1 cellular context compared by ENCODE assay signal in the genomic region with DNA sequence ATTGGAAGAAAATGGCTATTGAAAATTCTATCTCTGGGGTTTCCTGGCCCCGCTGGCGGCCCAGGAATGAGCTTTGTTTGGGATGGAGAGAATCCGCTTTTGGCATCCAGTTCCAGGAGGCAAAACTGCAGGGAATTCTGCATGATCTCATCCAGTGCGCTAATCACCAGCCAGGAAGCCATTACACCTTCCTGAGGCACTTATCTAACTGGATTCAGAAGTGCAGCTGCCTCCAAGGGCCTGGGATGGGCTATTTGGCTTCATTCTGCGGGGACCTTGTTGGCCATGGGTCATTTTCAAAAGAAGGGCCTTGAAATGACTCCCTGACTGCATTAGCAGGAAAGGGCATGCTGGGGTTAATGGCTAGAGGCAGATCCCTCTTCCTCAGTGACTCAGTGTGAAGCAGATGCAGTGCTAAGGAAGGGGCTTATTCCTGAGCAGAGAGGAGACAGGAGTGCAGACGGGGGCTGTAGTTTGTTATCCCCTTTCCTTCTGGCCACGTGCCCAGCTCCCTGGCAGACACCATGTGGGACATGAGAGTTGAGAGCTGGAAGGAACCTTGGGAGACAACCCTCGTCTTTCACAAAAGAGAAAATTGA.
TF ChIP-seq lines count a peak whose summit lies in the region.

No MANE protein-coding gene starts in this region.

TF ChIP-seq in HepG2, 621 proteins besides CTCF, POLR2A, EP300 and RAD21 (continued from another document):
- TF ChIP-seq, protein P1, sequence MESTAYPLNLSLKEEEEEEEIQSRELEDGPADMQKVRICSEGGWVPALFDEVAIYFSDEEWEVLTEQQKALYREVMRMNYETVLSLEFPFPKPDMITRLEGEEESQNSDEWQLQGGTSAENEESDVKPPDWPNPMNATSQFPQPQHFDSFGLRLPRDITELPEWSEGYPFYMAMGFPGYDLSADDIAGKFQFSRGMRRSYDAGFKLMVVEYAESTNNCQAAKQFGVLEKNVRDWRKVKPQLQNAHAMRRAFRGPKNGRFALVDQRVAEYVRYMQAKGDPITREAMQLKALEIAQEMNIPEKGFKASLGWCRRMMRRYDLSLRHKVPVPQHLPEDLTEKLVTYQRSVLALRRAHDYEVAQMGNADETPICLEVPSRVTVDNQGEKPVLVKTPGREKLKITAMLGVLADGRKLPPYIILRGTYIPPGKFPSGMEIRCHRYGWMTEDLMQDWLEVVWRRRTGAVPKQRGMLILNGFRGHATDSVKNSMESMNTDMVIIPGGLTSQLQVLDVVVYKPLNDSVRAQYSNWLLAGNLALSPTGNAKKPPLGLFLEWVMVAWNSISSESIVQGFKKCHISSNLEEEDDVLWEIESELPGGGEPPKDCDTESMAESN (CRISPR knock-in tag; conservative IDR thresholded peaks at IDR 0.05): no peak
- no peak for TF ChIP-seq ATF7 (IDR thresholded peaks at IDR 0.05)
- no peak for TF ChIP-seq ATF7 (CRISPR knock-in tag; IDR thresholded peaks at IDR 0.05)
- TF ChIP-seq, protein P2, sequence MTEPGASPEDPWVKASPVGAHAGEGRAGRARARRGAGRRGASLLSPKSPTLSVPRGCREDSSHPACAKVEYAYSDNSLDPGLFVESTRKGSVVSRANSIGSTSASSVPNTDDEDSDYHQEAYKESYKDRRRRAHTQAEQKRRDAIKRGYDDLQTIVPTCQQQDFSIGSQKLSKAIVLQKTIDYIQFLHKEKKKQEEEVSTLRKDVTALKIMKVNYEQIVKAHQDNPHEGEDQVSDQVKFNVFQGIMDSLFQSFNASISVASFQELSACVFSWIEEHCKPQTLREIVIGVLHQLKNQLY (CRISPR knock-in tag; IDR thresholded peaks at IDR 0.05): no peak
- no peak for TF ChIP-seq MTF1 (CRISPR knock-in tag; IDR thresholded peaks at IDR 0.05)
- no peak for TF ChIP-seq ZNF773 (CRISPR knock-in tag; IDR thresholded peaks at IDR 0.05; ENCODE audit: borderline replicate concordance)
- TF ChIP-seq, protein P3, sequence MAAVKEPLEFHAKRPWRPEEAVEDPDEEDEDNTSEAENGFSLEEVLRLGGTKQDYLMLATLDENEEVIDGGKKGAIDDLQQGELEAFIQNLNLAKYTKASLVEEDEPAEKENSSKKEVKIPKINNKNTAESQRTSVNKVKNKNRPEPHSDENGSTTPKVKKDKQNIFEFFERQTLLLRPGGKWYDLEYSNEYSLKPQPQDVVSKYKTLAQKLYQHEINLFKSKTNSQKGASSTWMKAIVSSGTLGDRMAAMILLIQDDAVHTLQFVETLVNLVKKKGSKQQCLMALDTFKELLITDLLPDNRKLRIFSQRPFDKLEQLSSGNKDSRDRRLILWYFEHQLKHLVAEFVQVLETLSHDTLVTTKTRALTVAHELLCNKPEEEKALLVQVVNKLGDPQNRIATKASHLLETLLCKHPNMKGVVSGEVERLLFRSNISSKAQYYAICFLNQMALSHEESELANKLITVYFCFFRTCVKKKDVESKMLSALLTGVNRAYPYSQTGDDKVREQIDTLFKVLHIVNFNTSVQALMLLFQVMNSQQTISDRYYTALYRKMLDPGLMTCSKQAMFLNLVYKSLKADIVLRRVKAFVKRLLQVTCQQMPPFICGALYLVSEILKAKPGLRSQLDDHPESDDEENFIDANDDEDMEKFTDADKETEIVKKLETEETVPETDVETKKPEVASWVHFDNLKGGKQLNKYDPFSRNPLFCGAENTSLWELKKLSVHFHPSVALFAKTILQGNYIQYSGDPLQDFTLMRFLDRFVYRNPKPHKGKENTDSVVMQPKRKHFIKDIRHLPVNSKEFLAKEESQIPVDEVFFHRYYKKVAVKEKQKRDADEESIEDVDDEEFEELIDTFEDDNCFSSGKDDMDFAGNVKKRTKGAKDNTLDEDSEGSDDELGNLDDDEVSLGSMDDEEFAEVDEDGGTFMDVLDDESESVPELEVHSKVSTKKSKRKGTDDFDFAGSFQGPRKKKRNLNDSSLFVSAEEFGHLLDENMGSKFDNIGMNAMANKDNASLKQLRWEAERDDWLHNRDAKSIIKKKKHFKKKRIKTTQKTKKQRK (IDR thresholded peaks at IDR 0.05; ENCODE audit: low read length): no peak
- TF ChIP-seq ZNF256 (CRISPR knock-in tag; conservative IDR thresholded peaks at IDR 0.05): no peak
- TF ChIP-seq ZNF260 (CRISPR knock-in tag; IDR thresholded peaks at IDR 0.05; ENCODE audit: borderline replicate concordance, low read depth): no peak
- TF ChIP-seq, protein P4, sequence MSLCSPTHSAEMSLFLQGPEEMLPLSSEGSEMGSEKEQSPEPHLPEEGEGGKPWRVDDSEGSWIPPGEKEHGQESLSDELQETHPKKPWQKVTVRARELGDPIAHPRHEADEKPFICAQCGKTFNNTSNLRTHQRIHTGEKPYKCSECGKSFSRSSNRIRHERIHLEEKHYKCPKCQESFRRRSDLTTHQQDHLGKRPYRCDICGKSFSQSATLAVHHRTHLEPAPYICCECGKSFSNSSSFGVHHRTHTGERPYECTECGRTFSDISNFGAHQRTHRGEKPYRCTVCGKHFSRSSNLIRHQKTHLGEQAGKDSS (CRISPR knock-in tag; IDR thresholded peaks at IDR 0.05; ENCODE audit: borderline replicate concordance, low read depth): no peak
- TF ChIP-seq ZBTB7A (CRISPR knock-in tag; IDR thresholded peaks at IDR 0.05): no peak
- TF ChIP-seq, protein P5, sequence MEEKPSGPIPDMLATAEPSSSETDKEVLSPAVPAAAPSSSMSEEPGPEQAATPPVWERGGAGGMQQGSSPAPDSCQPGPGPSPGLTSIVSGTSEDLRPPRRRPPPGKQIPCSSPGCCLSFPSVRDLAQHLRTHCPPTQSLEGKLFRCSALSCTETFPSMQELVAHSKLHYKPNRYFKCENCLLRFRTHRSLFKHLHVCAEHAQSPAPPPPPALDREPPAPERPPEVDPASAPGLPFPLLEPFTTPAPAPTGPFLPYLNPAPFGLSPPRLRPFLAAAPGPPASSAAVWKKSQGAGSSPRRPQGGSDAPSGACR (CRISPR knock-in tag; IDR thresholded peaks at IDR 0.05): no peak
- no peak for TF ChIP-seq KAT2B (IDR thresholded peaks at IDR 0.05; ENCODE audit: borderline replicate concordance, low read depth, low read length)
- no peak for TF ChIP-seq KDM1A (CRISPR knock-in tag; IDR thresholded peaks at IDR 0.05)
- no peak for TF ChIP-seq ZBTB42 (CRISPR knock-in tag; IDR thresholded peaks at IDR 0.05)
- no peak for TF ChIP-seq NONO (IDR thresholded peaks at IDR 0.05)
- TF ChIP-seq NONO (CRISPR knock-in tag; conservative IDR thresholded peaks at IDR 0.05): no peak
